Comparison of ENCODE assay signal across 9 cellular contexts in the genomic region with DNA sequence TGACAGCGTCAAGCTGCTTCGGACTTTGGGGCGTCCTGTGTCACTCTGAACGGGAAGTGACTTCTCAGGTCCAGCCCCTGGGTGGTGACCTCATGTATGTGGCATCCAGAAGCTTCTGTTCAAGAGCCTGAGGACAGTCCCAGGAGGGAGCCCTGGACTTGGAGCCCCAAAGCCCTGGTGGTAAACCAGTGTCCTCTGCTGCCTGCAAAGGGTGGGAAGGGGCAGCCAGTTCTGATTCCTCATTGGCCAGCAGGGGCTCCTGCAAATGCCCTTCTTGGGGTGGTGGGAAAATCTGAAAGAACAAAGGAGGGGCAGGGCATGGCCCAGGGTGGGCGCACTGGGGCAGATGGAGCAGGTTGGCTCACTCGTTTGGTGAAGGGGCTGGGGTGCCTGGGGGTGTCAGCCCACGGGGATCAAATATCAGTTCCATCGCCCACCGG. TPM values are rescaled to one million over a fixed set of nuclear protein-coding genes. Genes with fewer than 3 reads are reported as not detected.
DNase-seq lines count a peak whose midpoint lies in the region; ATAC-seq and TF ChIP-seq lines count a peak whose summit lies in the region.
"Had no signal": no experiment of that assay in that cellular context is flagged by ENCODE, and none has a peak within 500 bp of the region (broad histone marks: within the 10 kb centered on the region; RNA-seq: fewer than 3 reads in every experiment).

No MANE protein-coding gene starts in this region.

- H3F3A ChIP-seq in Loucy (ENCODE audit: low read depth): no peaks in the 10 kb centered on the region

- DNase-seq in activated CD8-positive, alpha-beta T cell treated with anti-CD3 and anti-CD28 coated beads for 36 hours: no peak
- DNase-seq in NCI-H1092 (lab: John Stamatoyannopoulos, UW) (no peak), NCI-H2196 (lab: John Stamatoyannopoulos, UW; ENCODE audit: unreplicated experiment) (no peak)

- no peaks in the 10 kb centered on the region for H3K27me3 ChIP-seq in ACC112 (ENCODE audit: insufficient read depth, low read length)
- H3K27me3 ChIP-seq in Loucy (ENCODE audit: insufficient read depth, low read length, poor library complexity, severe bottlenecking): no peaks in the 10 kb centered on the region
- H3K27me3 ChIP-seq in duodenal mucosa (ENCODE audit: control insufficient read depth in 1 of 2, insufficient read depth in 2 of 2, low read length in 2 of 2): no peaks in the 10 kb centered on the region
- no peaks in the 10 kb centered on the region for H3K27me3 ChIP-seq in mucosa of rectum (ENCODE audit: control insufficient read depth in 2 of 2, insufficient read depth in 2 of 2, low read length in 2 of 2)

- H3K36me3 ChIP-seq in ACC112 (ENCODE audit: insufficient read depth, low read length): peaks cover under 1% of the 10 kb centered on the region; the same call in 1 of the 2 replicates
- no peaks in the 10 kb centered on the region for H3K36me3 ChIP-seq in Loucy (ENCODE audit: insufficient read depth, low read length)
- peaks cover 7 to 22% of the 10 kb centered on the region in 2 donors for H3K36me3 ChIP-seq in duodenal mucosa (ENCODE audit: control insufficient read depth in 1 of 2, insufficient read depth in 2 of 2, low read length in 2 of 2)
- H3K36me3 ChIP-seq in mucosa of rectum (ENCODE audit: control insufficient read depth in 2 of 2, insufficient read depth in 2 of 2, low read length in 2 of 2): peaks cover 7 to 10% of the 10 kb centered on the region in 2 donors

- H3K9me3 ChIP-seq in Loucy (ENCODE audit: insufficient read depth, low read depth, low read length) (no peaks in the 10 kb centered on the region), duodenal mucosa (ENCODE audit: control insufficient read depth in 1 of 2, low read length in 2 of 2) (no peaks in the 10 kb centered on the region), mucosa of rectum (ENCODE audit: control insufficient read depth in 2 of 2, low read length in 2 of 2) (no peaks in the 10 kb centered on the region)

- POLR2A ChIA-PET in activated CD8-positive, alpha-beta T cell treated with anti-CD3 and anti-CD28 coated beads for 36 hours (lab: Charles Lee): interaction anchor here (1.1 to 1.3 kb wide), 3 partner anchors 11 to 162 kb away, joined by 3 to 4 read pairs (median 3); a partner anchor contains a TSS

- no peaks in the 10 kb centered on the region for H3K9me2 ChIP-seq in Loucy (replicated peaks; ENCODE audit: low read depth, low read length)

- H3K4me1 Mint-ChIP-seq in activated CD8-positive, alpha-beta T cell treated with anti-CD3 and anti-CD28 coated beads for 36 hours (ENCODE audit: low read depth): peaks cover 8% of the 10 kb centered on the region

- H3K27ac ChIP-seq in ACC112 (ENCODE audit: low read depth, low read length): no peak overlapping the region
- peak overlapping the region; percentile 90 for H3K27ac ChIP-seq in duodenal mucosa (ENCODE audit: low read depth, low read length)
- peak overlapping the region; percentile 97 to 99 for H3K27ac ChIP-seq in mucosa of rectum (ENCODE audit: low read depth in 2 of 2, low read length in 2 of 2)

- H3K36me3 Mint-ChIP-seq in activated CD8-positive, alpha-beta T cell treated with anti-CD3 and anti-CD28 coated beads for 36 hours (ENCODE audit: low read depth): no peaks in the 10 kb centered on the region

- no peak overlapping the region for H3K4me3 Mint-ChIP-seq in activated CD8-positive, alpha-beta T cell treated with anti-CD3 and anti-CD28 coated beads for 36 hours

- H3K4me2 ChIP-seq in Loucy (ENCODE audit: low read depth, low read length, poor library complexity, severe bottlenecking): peak overlapping the region; percentile 81

- no peak for TF ChIP-seq CTCF in Loucy (conservative IDR thresholded peaks at IDR 0.05; ENCODE audit: low read length)
- TF ChIP-seq CTCF in activated CD8-positive, alpha-beta T cell treated with anti-CD3 and anti-CD28 coated beads for 36 hours (IDR thresholded peaks at IDR 0.05): no peak

- no peaks in the 10 kb centered on the region for H4K20me1 ChIP-seq in Loucy (ENCODE audit: insufficient read depth, low read length, poor library complexity, severe bottlenecking)

- H3K79me2 ChIP-seq in ACC112 (ENCODE audit: control insufficient read depth, insufficient read depth, low read length, unreplicated experiment) (peaks cover 8% of the 10 kb centered on the region), Loucy (ENCODE audit: insufficient read depth, low read length) (no peaks in the 10 kb centered on the region)

- H3K27ac Mint-ChIP-seq in activated CD8-positive, alpha-beta T cell treated with anti-CD3 and anti-CD28 coated beads for 36 hours: no peak overlapping the region

- no peak overlapping the region for H2AFZ ChIP-seq in ACC112 (ENCODE audit: low read length, unreplicated experiment)
- H2AFZ ChIP-seq in Loucy (ENCODE audit: low read length): no peak overlapping the region

- H3K9me3 Mint-ChIP-seq in activated CD8-positive, alpha-beta T cell treated with anti-CD3 and anti-CD28 coated beads for 36 hours: no peaks in the 10 kb centered on the region

- H3K4me1 ChIP-seq in ACC112 (ENCODE audit: control insufficient read depth, insufficient read depth, low read length, unreplicated experiment) (peaks cover 23% of the 10 kb centered on the region), Loucy (ENCODE audit: insufficient read depth, low read length, poor library complexity, severe bottlenecking) (peaks cover 11% of the 10 kb centered on the region), duodenal mucosa (ENCODE audit: control insufficient read depth in 1 of 2, insufficient read depth in 2 of 2, low read length in 2 of 2) (peaks cover 13 to 35% of the 10 kb centered on the region in 2 donors), mucosa of rectum (ENCODE audit: control insufficient read depth in 2 of 2, insufficient read depth in 2 of 2, low read length in 2 of 2) (peaks cover 23% of the 10 kb centered on the region in 2 donors)

- H3K9ac ChIP-seq in Loucy (ENCODE audit: low read depth, low read length, poor library complexity, severe bottlenecking) (no peak overlapping the region), duodenal mucosa (ENCODE audit: low read depth in 1 of 2, low read length in 2 of 2) (peak overlapping the region; percentile 10 to 84), mucosa of rectum (ENCODE audit: low read depth in 1 of 2, low read length in 2 of 2) (peak overlapping the region in 1 of 2 donors; percentile 96)

- H3K27me3 Mint-ChIP-seq in activated CD8-positive, alpha-beta T cell treated with anti-CD3 and anti-CD28 coated beads for 36 hours: peaks cover 17% of the 10 kb centered on the region

- CTCF ChIA-PET in activated CD8-positive, alpha-beta T cell treated with anti-CD3 and anti-CD28 coated beads for 36 hours (lab: Charles Lee): interaction anchor here (0.8 to 2.9 kb wide), 11 partner anchors 10 to 233 kb away, joined by 3 to 25 read pairs (median 5); no protein-coding TSS in a partner anchor

- no peak for ATAC-seq in HG03139 (IDR thresholded peaks at IDR 0.05; ENCODE audit: unreplicated experiment)
- ATAC-seq in activated CD8-positive, alpha-beta T cell treated with anti-CD3 and anti-CD28 coated beads for 36 hours: no peak

- intact Hi-C loops in activated CD8-positive, alpha-beta T cell treated with anti-CD3 and anti-CD28 coated beads for 36 hours (cut with micrococcal nuclease): loop anchor here (5.0 to 10.0 kb wide), 2 partner anchors 113 to 220 kb away; no protein-coding TSS in a partner anchor

- H3K4me3 ChIP-seq in ACC112 (ENCODE audit: low read depth, low read length): peak overlapping the region; percentile 85
- H3K4me3 ChIP-seq in Loucy (ENCODE audit: low read length, poor library complexity, severe bottlenecking): no peak overlapping the region
- H3K4me3 ChIP-seq in duodenal mucosa (ENCODE audit: low read depth in 1 of 2, low read length in 2 of 2): peak overlapping the region; percentile 78 to 80
- peak overlapping the region; percentile 77 to 92 for H3K4me3 ChIP-seq in mucosa of rectum (ENCODE audit: low read length in 2 of 2)

RNA-seq across cellular contexts. Expression of a gene that starts 1.6 kb away (rescaled TPM):
- total RNA-seq in activated CD8-positive, alpha-beta T cell treated with anti-CD3 and anti-CD28 coated beads for 36 hours: under 1 TPM; 0.56 to 0.67 TPM

RNA-seq across cellular contexts. Expression of a gene that starts 13.4 kb away (rescaled TPM):
- total RNA-seq in activated CD8-positive, alpha-beta T cell treated with anti-CD3 and anti-CD28 coated beads for 36 hours: not detected
- total RNA-seq: dermis microvascular lymphatic vessel endothelial cell had no signal

RNA-seq across cellular contexts. Expression of a gene that starts 55.7 kb away (rescaled TPM):
- 1 to 10 TPM; 3.5 to 3.7 TPM for total RNA-seq in activated CD8-positive, alpha-beta T cell treated with anti-CD3 and anti-CD28 coated beads for 36 hours
